ENCODE assay signal across 3 cellular contexts in the genomic region with DNA sequence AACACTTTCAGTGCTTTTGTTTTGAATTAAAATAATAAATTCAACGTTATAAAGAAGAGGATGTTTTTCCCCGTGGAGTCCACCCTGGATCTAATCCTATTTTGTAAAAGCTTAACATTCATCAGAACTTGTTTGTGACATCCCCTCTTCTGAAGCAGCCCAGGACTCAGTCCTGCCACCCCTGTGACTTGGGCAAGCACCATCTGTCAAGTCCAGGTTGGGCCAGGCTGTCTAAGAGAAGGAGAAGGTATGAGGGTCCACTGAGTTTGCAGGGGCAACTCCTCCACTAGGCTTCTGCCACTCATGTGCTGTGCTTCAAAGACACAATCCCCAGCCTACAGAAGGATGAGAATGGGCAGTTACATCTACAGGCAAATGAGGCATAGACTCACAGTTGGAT.
"Had no signal": no experiment of that assay in that cellular context is flagged by ENCODE, and none has a peak within 500 bp of the region (broad histone marks: within the 10 kb centered on the region; RNA-seq: fewer than 3 reads in every experiment).

No MANE protein-coding gene starts in this region.

- H3K27ac ChIP-seq: HL-60 had no signal

- DNase-seq: IMR-90 had no signal

- H3K4me3 ChIP-seq: K562 had no signal
